ENCODE assay signal across 1 cellular context in the genomic region with DNA sequence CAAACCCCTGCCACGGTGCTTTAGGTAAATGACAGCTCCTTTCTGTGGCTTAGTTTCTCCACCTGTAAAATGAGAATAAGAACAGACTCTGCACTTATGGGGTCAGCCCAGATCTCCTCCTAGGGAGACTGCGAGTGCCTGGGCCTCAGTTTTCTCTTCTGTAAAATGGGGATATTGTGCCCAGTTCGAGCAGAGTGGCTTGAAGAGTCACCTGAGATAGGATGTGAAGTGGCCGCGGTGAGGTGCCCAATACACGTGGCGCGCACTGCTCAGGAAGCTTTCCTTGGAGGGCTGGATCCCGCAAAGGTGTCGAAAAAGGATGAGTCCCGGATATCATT.
TF ChIP-seq lines count a peak whose summit lies in the region.

No MANE protein-coding gene starts in this region.

TF ChIP-seq in H1, 55 proteins besides CTCF, POLR2A, EP300 and RAD21:
- peak; percentile 96 for TF ChIP-seq KDM1A (IDR thresholded peaks at IDR 0.05; ENCODE audit: borderline replicate concordance, low read length)
- peak in 1 of 2 experiments; percentile 91; a peak in 2 of 4 replicates for TF ChIP-seq HDAC2 (IDR thresholded peaks at IDR 0.05; ENCODE audit: borderline replicate concordance in 1 of 2, low read depth in 2 of 2, low read length in 2 of 2)
- no peak for TF ChIP-seq GABPA (IDR thresholded peaks at IDR 0.05; ENCODE audit: borderline replicate concordance, insufficient read depth, low read length)
- TF ChIP-seq, protein P1, sequence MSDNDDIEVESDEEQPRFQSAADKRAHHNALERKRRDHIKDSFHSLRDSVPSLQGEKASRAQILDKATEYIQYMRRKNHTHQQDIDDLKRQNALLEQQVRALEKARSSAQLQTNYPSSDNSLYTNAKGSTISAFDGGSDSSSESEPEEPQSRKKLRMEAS (IDR thresholded peaks at IDR 0.05), result peak; percentile 72; the same call in 1 of the 2 replicates
- TF ChIP-seq TEAD4 (IDR thresholded peaks at IDR 0.05; ENCODE audit: low read depth, low read length), result no peak
